ENCODE assay signal across 1 cellular context in the genomic region with DNA sequence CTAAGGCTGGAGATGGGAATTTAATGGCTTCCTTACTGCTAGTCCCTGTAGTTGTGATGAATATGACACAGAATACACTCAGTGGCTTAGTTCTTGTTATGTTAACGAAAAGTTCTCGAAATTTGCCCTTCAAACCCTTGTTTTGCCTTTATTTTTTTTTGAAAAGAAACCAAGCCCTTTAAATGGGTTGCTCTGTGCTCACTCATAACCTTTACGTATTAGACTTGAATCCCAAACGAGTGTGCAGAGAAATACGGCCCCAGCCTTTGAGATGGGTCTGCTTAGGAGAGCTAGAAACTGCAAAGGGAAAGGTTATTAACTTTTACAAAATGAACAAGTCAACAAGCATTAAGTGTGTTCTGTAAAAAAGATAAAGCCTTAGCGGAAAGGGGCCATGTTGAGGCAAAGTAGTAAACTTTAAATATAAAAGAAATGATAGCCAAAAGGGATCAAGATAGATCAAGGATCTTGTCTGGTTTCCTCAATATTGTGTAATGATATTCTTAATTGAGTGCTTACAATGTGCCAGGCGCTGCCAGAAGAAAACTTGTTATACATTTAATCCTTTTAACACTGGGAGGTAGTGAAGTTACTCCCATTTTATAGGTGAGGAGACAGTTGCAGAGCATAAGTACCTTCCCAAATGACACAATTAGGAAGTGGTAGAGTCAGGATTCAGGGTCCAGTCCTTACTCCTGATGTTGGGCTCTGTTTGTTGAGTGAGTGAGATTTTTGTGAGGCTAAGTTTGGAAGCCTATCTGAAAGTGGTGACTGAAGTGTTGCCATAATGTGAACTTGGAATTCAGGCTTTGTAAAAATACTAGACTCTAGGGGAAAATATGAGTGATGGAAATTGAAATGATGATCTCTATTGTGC.
TF ChIP-seq lines count a peak whose summit lies in the region.

No MANE protein-coding gene starts in this region.

TF ChIP-seq in GM12878, 131 proteins besides CTCF, POLR2A, EP300 and RAD21:
- TF ChIP-seq NFYA (IDR thresholded peaks at IDR 0.05; ENCODE audit: borderline replicate concordance, low read depth, low read length) (no peak), SMARCA5 (IDR thresholded peaks at IDR 0.05) (0 out of 2 replicates have a peak, but pooled peaks have one; percentile 16)
